In genomic region chr14:64329149-64329548, GRCh38 we compare ENCODE assay signal across 29 cellular contexts. TPM values are rescaled to one million over a fixed set of nuclear protein-coding genes. Genes with fewer than 3 reads are reported as not detected.
"Had no signal": no experiment of that assay in that cellular context is flagged by ENCODE, and none has a peak within 500 bp of the region (broad histone marks: within the 10 kb centered on the region; RNA-seq: fewer than 3 reads in every experiment).

No MANE protein-coding gene starts in this region.

- H3K4me1 ChIP-seq: neural progenitor cell, parathyroid adenoma, spleen, suprapubic skin, testis, tibial artery, transverse colon, upper lobe of right lung, vagina had no signal

- H3K4me3 ChIP-seq: neural progenitor cell, ovary, psoas muscle, skin epidermis, smooth muscle cell, spleen, suprapubic skin, testis, tibial artery, transverse colon, upper lobe of right lung, vagina had no signal

- H3K9me3 ChIP-seq: ovary, psoas muscle, spleen, suprapubic skin, testis, tibial artery, transverse colon, upper lobe of right lung, vagina had no signal

- DNase-seq: natural killer cell; occipital lobe; ovary; posterior cingulate gyrus; psoas muscle; right cardiac atrium; spleen; stimulated activated CD4-positive, alpha-beta T cell treated with anti-CD3 and anti-CD28 coated beads, Interleukin-12 subunit alpha, Interleukin-12 subunit beta, amount 100 ng/mL, for 4 hours; stimulated activated CD4-positive, alpha-beta T cell treated with anti-CD3 and anti-CD28 coated beads, Interleukin-1b, Interleukin-23, amount 100 ng/mL, for 48 hours; stimulated activated CD4-positive, alpha-beta T cell treated with anti-CD3 and anti-CD28 coated beads, Interleukin-4, amount 100 ng/mL, for 1 hour; stimulated activated CD4-positive, alpha-beta T cell treated with anti-CD3 and anti-CD28 coated beads, Interleukin-4, amount 100 ng/mL, for 4 hours; stimulated activated CD8-positive, alpha-beta memory T cell treated with anti-CD3 and anti-CD28 coated beads, Interleukin-4, amount 100 ng/mL, for 48 hours; stimulated activated naive CD4-positive, alpha-beta T cell; stimulated activated naive CD8-positive, alpha-beta T cell treated with anti-CD3 and anti-CD28 coated beads, Interleukin-15, amount 100 ng/mL, for 72 hours; stimulated activated naive CD8-positive, alpha-beta T cell treated with anti-CD3 and anti-CD28 coated beads, Interleukin-15, Interleukin-2, amounts not matched to agents 100 U/mL and 50 U/mL, for 24 hours; substantia nigra; testis; tibial artery; transverse colon; upper lobe of right lung had no signal

- H3K36me3 ChIP-seq: neural progenitor cell, ovary, spleen, suprapubic skin, tibial artery, transverse colon, upper lobe of right lung, vagina had no signal

- ATAC-seq: natural killer cell; psoas muscle; right cardiac atrium; sciatic nerve; stimulated activated memory B cell treated with anti-CD40 and anti-IgM and Interleukin-4, amounts not matched to agents 10 μg/mL and 1 μg/mL and 100 μg/mL, for 72 hours; stimulated activated naive CD8-positive, alpha-beta T cell treated with anti-CD3 and anti-CD28 coated beads, Interleukin-15, amount 100 ng/mL, for 72 hours; stimulated activated naive CD8-positive, alpha-beta T cell treated with anti-CD3 and anti-CD28 coated beads, Interleukin-15, Interleukin-2, amounts not matched to agents 100 U/mL and 50 U/mL, for 24 hours; upper lobe of right lung had no signal

- H3K27me3 ChIP-seq: neural progenitor cell, ovary, spleen, suprapubic skin, testis, tibial artery, transverse colon, vagina had no signal

- H3K27ac ChIP-seq: neural progenitor cell, ovary, parathyroid adenoma, psoas muscle, skin epidermis, spleen, suprapubic skin, testis, tibial artery, transverse colon, upper lobe of right lung, vagina had no signal

RNA-seq across cellular contexts. Expression of gene ESR2, which starts 35.0 kb away (rescaled TPM):
- total RNA-seq: osteoblast, smooth muscle cell had no signal
